ENCODE assay signal across 8 cellular contexts in the genomic region with DNA sequence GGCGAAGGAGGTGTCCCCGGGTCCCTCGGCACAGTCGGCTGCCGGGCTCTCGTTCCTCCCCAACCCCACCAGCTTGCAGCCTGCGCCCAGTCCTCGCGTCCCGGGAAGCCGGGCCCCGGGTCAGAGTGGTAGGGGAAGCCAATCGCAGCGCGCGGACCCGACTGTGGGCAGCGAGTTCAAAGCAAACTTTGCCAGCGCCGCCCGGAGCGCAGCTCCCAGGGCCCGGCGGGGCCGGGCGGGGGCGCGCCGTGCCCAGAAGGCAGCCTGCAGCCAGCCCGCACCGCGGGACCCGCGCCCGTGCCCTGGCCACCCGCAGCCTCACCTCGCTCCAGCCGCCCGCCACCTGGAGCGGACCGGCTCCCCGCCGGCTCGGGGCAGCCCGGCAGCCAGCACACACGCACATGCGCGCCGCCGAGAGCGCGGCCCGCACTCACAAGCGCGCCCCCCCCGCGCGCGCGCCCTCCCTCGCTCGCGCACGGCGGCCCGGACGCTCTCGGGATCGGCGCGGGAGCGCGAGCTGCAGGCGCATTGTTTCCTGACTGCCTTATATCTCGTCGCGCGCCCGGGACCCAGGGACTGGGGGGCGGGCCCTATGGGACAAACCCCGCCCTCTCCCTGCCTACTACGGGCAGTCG. TPM values are rescaled to one million over a fixed set of nuclear protein-coding genes. Genes with fewer than 3 reads are reported as not detected.
A peak's percentile ranks its signal among the peaks of the same experiment; 100 is the strongest.
DNase-seq lines count a peak whose midpoint lies in the region; ATAC-seq and TF ChIP-seq lines count a peak whose summit lies in the region.

Gene MYCL (minus strand): TSS at position 432 of the 635 bp plus-strand sequence. CDS start 483 bp downstream, outside the sequence.

- H3K4me1 Mint-ChIP-seq in activated CD4-positive, alpha-beta T cell treated with anti-CD3 and anti-CD28 coated beads, Interleukin-2, amount 10 ng/mL, durations not matched to agents 24 days and 14 days: peaks cover 6% of the 10 kb centered on the region

- H3K4me3 Mint-ChIP-seq in activated CD4-positive, alpha-beta T cell treated with anti-CD3 and anti-CD28 coated beads, Interleukin-2, amount 10 ng/mL, durations not matched to agents 24 days and 14 days: peak within 1 kb of the TSS; percentile 79

- H3K4me3 ChIP-seq in A673 (ENCODE audit: low read depth, low read length, poor library complexity, severe bottlenecking) (peak within 1 kb of the TSS; percentile 73), duodenal mucosa (ENCODE audit: low read depth in 1 of 2, low read length in 2 of 2) (peak within 1 kb of the TSS; percentile 74 to 81), lower lobe of right lung (peak within 1 kb of the TSS; percentile 69)

- DNase-seq in A673 (ENCODE audit: low spot score): peak; percentile 87
- DNase-seq in NCI-H345 (lab: John Stamatoyannopoulos, UW): peak; percentile 97
- peak; percentile 91 for DNase-seq in activated CD4-positive, alpha-beta T cell treated with anti-CD3 and anti-CD28 coated beads, Interleukin-2, amount 10 ng/mL, durations not matched to agents 24 days and 14 days
- peak; percentile 92 for DNase-seq in lower lobe of right lung
- DNase-seq in stimulated activated CD4-positive, alpha-beta T cell treated with anti-CD3 and anti-CD28 coated beads, TNF-alpha, amount 100 ng/mL, for 4 hours (ENCODE audit: low read depth in 3 of 3): peak; percentile 41 to 54 (median 43)

- H3K36me3 ChIP-seq in A673 (ENCODE audit: insufficient read depth, low read length, poor library complexity, severe bottlenecking): no peaks in the 10 kb centered on the region
- peaks cover 0 to 8% of the 10 kb centered on the region in 2 donors for H3K36me3 ChIP-seq in duodenal mucosa (ENCODE audit: control insufficient read depth in 1 of 2, insufficient read depth in 2 of 2, low read length in 2 of 2)
- H3K36me3 ChIP-seq in lower lobe of right lung: no peaks in the 10 kb centered on the region

- H3K4me1 ChIP-seq in A673 (ENCODE audit: insufficient read depth, low read length, poor library complexity, severe bottlenecking) (peaks cover 4% of the 10 kb centered on the region), duodenal mucosa (ENCODE audit: control insufficient read depth in 1 of 2, insufficient read depth in 2 of 2, low read length in 2 of 2) (peaks cover 25 to 26% of the 10 kb centered on the region in 2 donors), lower lobe of right lung (peaks cover 20% of the 10 kb centered on the region)

- no peaks in the 10 kb centered on the region for H3K36me3 Mint-ChIP-seq in activated CD4-positive, alpha-beta T cell treated with anti-CD3 and anti-CD28 coated beads, Interleukin-2, amount 10 ng/mL, durations not matched to agents 24 days and 14 days (ENCODE audit: low read depth)

- H3K9me3 Mint-ChIP-seq in activated CD4-positive, alpha-beta T cell treated with anti-CD3 and anti-CD28 coated beads, Interleukin-2, amount 10 ng/mL, durations not matched to agents 24 days and 14 days: no peaks in the 10 kb centered on the region

- H3K27me3 Mint-ChIP-seq in activated CD4-positive, alpha-beta T cell treated with anti-CD3 and anti-CD28 coated beads, Interleukin-2, amount 10 ng/mL, durations not matched to agents 24 days and 14 days: peaks cover 67% of the 10 kb centered on the region

- peak; percentile 35 for TF ChIP-seq POLR2A in GM18526 (IDR thresholded peaks at IDR 0.05; ENCODE audit: extremely low read depth, insufficient read length)

- BruUV-seq in A673 (replicated peaks; lab: Mats Ljungman, UMichigan): no TSS peak

- H3K9ac ChIP-seq in duodenal mucosa (ENCODE audit: low read depth in 1 of 2, low read length in 2 of 2): peak within 1 kb of the TSS; percentile 69 to 77

- ATAC-seq in HG03045 (IDR thresholded peaks at IDR 0.05; ENCODE audit: unreplicated experiment) (peak; percentile 69), lower lobe of right lung (peak; percentile 96)

- CTCF ChIA-PET in A673 (lab: Charles Lee): interaction anchor here (0.5 to 0.7 kb wide), 3 partner anchors 18 to 79 kb away, joined by 3 to 4 read pairs (median 3); partner anchors contain the start of gene TRIT1

- no peak for TF ChIP-seq CTCF in A673 (conservative IDR thresholded peaks at IDR 0.05; ENCODE audit: low read depth, low read length)
- no peak for TF ChIP-seq CTCF in lower lobe of right lung (IDR thresholded peaks at IDR 0.05)

- intact Hi-C loops in A673 (cut with micrococcal nuclease; ENCODE audit: unreplicated experiment): no loop called here
- intact Hi-C loops in activated CD4-positive, alpha-beta T cell treated with anti-CD3 and anti-CD28 coated beads, Interleukin-2, amount 10 ng/mL, durations not matched to agents 24 days and 14 days (cut with micrococcal nuclease): loop anchor here (1.0 kb wide), 1 partner anchor 84 kb away; no protein-coding TSS in a partner anchor
- intact Hi-C loops in lower lobe of right lung (cut with DNase I): loop anchor here (10.0 kb wide), 1 partner anchor 87 kb away; no protein-coding TSS in a partner anchor

- H3K27me3 ChIP-seq in A673 (replicated peaks; ENCODE audit: insufficient read depth, low read depth, low read length, poor library complexity) (peaks cover 7% of the 10 kb centered on the region), duodenal mucosa (ENCODE audit: control insufficient read depth in 1 of 2, insufficient read depth in 2 of 2, low read length in 2 of 2) (peaks cover 7 to 16% of the 10 kb centered on the region in 2 donors), lower lobe of right lung (ENCODE audit: low read depth) (peaks cover 36% of the 10 kb centered on the region)

- H3K27ac Mint-ChIP-seq in activated CD4-positive, alpha-beta T cell treated with anti-CD3 and anti-CD28 coated beads, Interleukin-2, amount 10 ng/mL, durations not matched to agents 24 days and 14 days: no peak within 1 kb of the TSS

- no peak within 1 kb of the TSS for H3K27ac ChIP-seq in A673 (ENCODE audit: low read depth, low read length, poor library complexity, severe bottlenecking)
- peak within 1 kb of the TSS; percentile 78 for H3K27ac ChIP-seq in duodenal mucosa (ENCODE audit: low read depth, low read length)
- peak within 1 kb of the TSS; percentile 64 for H3K27ac ChIP-seq in lower lobe of right lung

- H3K9me3 ChIP-seq in A673 (ENCODE audit: low read depth, low read length, poor library complexity, severe bottlenecking) (no peaks in the 10 kb centered on the region), duodenal mucosa (ENCODE audit: control insufficient read depth in 1 of 2, low read length in 2 of 2) (no peaks in the 10 kb centered on the region), lower lobe of right lung (no peaks in the 10 kb centered on the region)

- POLR2A ChIA-PET in A673 (lab: Charles Lee; ENCODE audit: low non-redundant PET): interaction anchor here (0.7 kb wide), 1 partner anchor 8 kb away, joined by 3 read pairs; no protein-coding TSS in a partner anchor

RNA-seq across cellular contexts. Expression of gene MYCL, which starts in this region (rescaled TPM):
- 0.58 and 2.1 TPM in 2 replicates for total RNA-seq in A673 (2021)
- total RNA-seq in activated CD4-positive, alpha-beta T cell treated with anti-CD3 and anti-CD28 coated beads, Interleukin-2, amount 10 ng/mL, durations not matched to agents 24 days and 14 days: 0.42 and 0.57 TPM in 2 replicates
- 3.9 TPM for total RNA-seq in lower lobe of right lung

Comparison
In these comparisons a context has a peak if more than half of its experiments do, and no peak if none do; other contexts are left out.
1. Peak in DNase-seq in activated CD4-positive, alpha-beta T cell treated with anti-CD3 and anti-CD28 coated beads, Interleukin-2, amount 10 ng/mL, durations not matched to agents 24 days and 14 days; RNA of the gene not detected or under 1 TPM.
2. DNase-seq: peak in every context shown above with its lines; median percentile 97 in NCI-H345; 92 in lower lobe of right lung; 91 in activated CD4-positive, alpha-beta T cell treated with anti-CD3 and anti-CD28 coated beads, Interleukin-2, amount 10 ng/mL, durations not matched to agents 24 days and 14 days; 87 in A673; 43 in stimulated activated CD4-positive, alpha-beta T cell treated with anti-CD3 and anti-CD28 coated beads, TNF-alpha, amount 100 ng/mL, for 4 hours.